Comparison of ENCODE assay signal across 1 cellular context in genomic region chr7:100483728-100484635, GRCh38.
TF ChIP-seq lines count a peak whose summit lies in the region.

Gene NYAP1, plus strand, starts transcription at chr7:100483927. Its CDS starts 1,385 bp downstream, at chr7:100485312.

TF ChIP-seq in HEK293, 187 proteins besides CTCF, POLR2A, EP300 and RAD21 (continued from another document and continues in another):
- no peak for TF ChIP-seq TSHZ1 (tag by site-specific recombination; IDR thresholded peaks at IDR 0.05; ENCODE audit: borderline replicate concordance)
- no peak for TF ChIP-seq ZNF747 (tag by site-specific recombination; IDR thresholded peaks at IDR 0.05)
- no peak for TF ChIP-seq ZNF362 (tag by site-specific recombination; IDR thresholded peaks at IDR 0.05)
- no peak for TF ChIP-seq ZNF488 (tag by site-specific recombination; IDR thresholded peaks at IDR 0.05)
- no peak for TF ChIP-seq ZNF155 (tag by site-specific recombination; IDR thresholded peaks at IDR 0.05)
- TF ChIP-seq ZNF670 (tag by site-specific recombination; IDR thresholded peaks at IDR 0.05; ENCODE audit: low read depth), result no peak
- TF ChIP-seq ZNF335 (tag by site-specific recombination; conservative IDR thresholded peaks at IDR 0.05), result peak; percentile 69
- no peak for TF ChIP-seq ZNF510 (tag by site-specific recombination; IDR thresholded peaks at IDR 0.05; ENCODE audit: insufficient replicate concordance)
- no peak for TF ChIP-seq ZNF114 (tag by site-specific recombination; IDR thresholded peaks at IDR 0.05)
- TF ChIP-seq ZNF16 (tag by site-specific recombination; IDR thresholded peaks at IDR 0.05; ENCODE audit: low read depth), result no peak
- peak; percentile 89 for TF ChIP-seq PATZ1 (tag by site-specific recombination; IDR thresholded peaks at IDR 0.05)
- TF ChIP-seq ELK4 (IDR thresholded peaks at IDR 0.05; ENCODE audit: borderline replicate concordance, low read depth, low read length), result no peak
- no peak for TF ChIP-seq ZNF121 (tag by site-specific recombination; IDR thresholded peaks at IDR 0.05)
- TF ChIP-seq KLF10 (tag by site-specific recombination; IDR thresholded peaks at IDR 0.05), result no peak; the same call in 1 of the 2 replicates
- no peak for TF ChIP-seq ZNF645 (tag by site-specific recombination; IDR thresholded peaks at IDR 0.05)
- peak; percentile 69; the same call in 1 of the 2 replicates for TF ChIP-seq ZBTB10 (tag by site-specific recombination; IDR thresholded peaks at IDR 0.05)
- no peak for TF ChIP-seq ZNF571 (tag by site-specific recombination; IDR thresholded peaks at IDR 0.05)
- TF ChIP-seq ZNF560 (tag by site-specific recombination; IDR thresholded peaks at IDR 0.05; ENCODE audit: borderline replicate concordance), result no peak
- TF ChIP-seq ZNF302 (tag by site-specific recombination; IDR thresholded peaks at IDR 0.05; ENCODE audit: low read depth), result no peak
- peak; percentile 60 for TF ChIP-seq ZNF341 (tag by site-specific recombination; IDR thresholded peaks at IDR 0.05; ENCODE audit: low read depth)
- peak; percentile 50 for TF ChIP-seq KLF9 (tag by site-specific recombination; IDR thresholded peaks at IDR 0.05; ENCODE audit: low read depth)
- no peak for TF ChIP-seq ZNF629 (tag by site-specific recombination; IDR thresholded peaks at IDR 0.05)
- no peak for TF ChIP-seq ZNF791 (tag by site-specific recombination; IDR thresholded peaks at IDR 0.05)
- TF ChIP-seq KLF16 (tag by site-specific recombination; IDR thresholded peaks at IDR 0.05), result no peak
- TF ChIP-seq ZNF211 (tag by site-specific recombination; IDR thresholded peaks at IDR 0.05; ENCODE audit: low read depth), result no peak
- no peak for TF ChIP-seq ZFP41 (tag by site-specific recombination; IDR thresholded peaks at IDR 0.05; ENCODE audit: borderline replicate concordance)
- no peak for TF ChIP-seq ZNF654 (tag by site-specific recombination; IDR thresholded peaks at IDR 0.05; ENCODE audit: low read depth)
- TF ChIP-seq PRDM6 (tag by site-specific recombination; IDR thresholded peaks at IDR 0.05), result no peak
- TF ChIP-seq ZNF148 (tag by site-specific recombination; IDR thresholded peaks at IDR 0.05; ENCODE audit: borderline replicate concordance), result no peak
- peak; percentile 82 for TF ChIP-seq ZNF366 (tag by site-specific recombination; conservative IDR thresholded peaks at IDR 0.05)
- no peak for TF ChIP-seq ZNF175 (tag by site-specific recombination; IDR thresholded peaks at IDR 0.05)
- no peak for TF ChIP-seq ZNF701 (tag by site-specific recombination; IDR thresholded peaks at IDR 0.05)
- no peak; the same call in 1 of the 2 replicates for TF ChIP-seq KLF1 (tag by site-specific recombination; IDR thresholded peaks at IDR 0.05)
- TF ChIP-seq SP2 (tag by site-specific recombination; IDR thresholded peaks at IDR 0.05), result peak; percentile 70
- TF ChIP-seq ZNF404 (tag by site-specific recombination; IDR thresholded peaks at IDR 0.05), result no peak
- TF ChIP-seq ZNF513 (tag by site-specific recombination; IDR thresholded peaks at IDR 0.05), result no peak
- TF ChIP-seq GLI4 (tag by site-specific recombination; IDR thresholded peaks at IDR 0.05), result peak; percentile 53; the same call in 1 of the 2 replicates
- TF ChIP-seq HOXD13 (CRISPR knock-in tag; IDR thresholded peaks at IDR 0.05; ENCODE audit: borderline replicate concordance), result no peak
- no peak for TF ChIP-seq ZNF580 (tag by site-specific recombination; IDR thresholded peaks at IDR 0.05)
- no peak for TF ChIP-seq ZNF521 (tag by site-specific recombination; IDR thresholded peaks at IDR 0.05)
- TF ChIP-seq ZNF514 (tag by site-specific recombination; IDR thresholded peaks at IDR 0.05), result no peak
- no peak for TF ChIP-seq SALL2 (tag by site-specific recombination; IDR thresholded peaks at IDR 0.05; ENCODE audit: borderline replicate concordance)
- TF ChIP-seq ZNF311 (tag by site-specific recombination; IDR thresholded peaks at IDR 0.05; ENCODE audit: borderline replicate concordance), result no peak
- TF ChIP-seq ZBTB7A (tag by site-specific recombination; IDR thresholded peaks at IDR 0.05; ENCODE audit: low read depth), result peak; percentile 72
- no peak for TF ChIP-seq ZNF174 (tag by site-specific recombination; IDR thresholded peaks at IDR 0.05)
- TF ChIP-seq ZNF48 (tag by site-specific recombination; IDR thresholded peaks at IDR 0.05), result no peak
